In genomic region chr9:130262061-130262745, GRCh38 we compare ENCODE assay signal across 10 cellular contexts.
"Had no signal": no experiment of that assay in that cellular context is flagged by ENCODE, and none has a peak within 500 bp of the region (broad histone marks: within the 10 kb centered on the region; RNA-seq: fewer than 3 reads in every experiment).

No MANE protein-coding gene starts in this region.

- H3K36me3 ChIP-seq: breast epithelium, heart left ventricle, thyroid gland had no signal

- H3K27me3 ChIP-seq: thyroid gland had no signal

- H3K4me1 Mint-ChIP-seq: memory B cell had no signal

- H3K36me3 Mint-ChIP-seq: activated naive CD8-positive, alpha-beta T cell had no signal

- H3K4me3 Mint-ChIP-seq: activated naive CD8-positive, alpha-beta T cell; memory B cell; nephron progenitor cell had no signal

- H3K27ac ChIP-seq: breast epithelium, thyroid gland had no signal

- H3K4me3 ChIP-seq: breast epithelium, heart left ventricle, thyroid gland had no signal

- H3K9me3 ChIP-seq: breast epithelium, heart left ventricle, thyroid gland had no signal

- H3K27ac Mint-ChIP-seq: activated naive CD8-positive, alpha-beta T cell; memory B cell had no signal

- DNase-seq: activated CD4-positive, alpha-beta T cell treated with anti-CD3 and anti-CD28 coated beads, Interleukin-2, amount 50 U/mL, for 1 hour; activated effector memory CD4-positive, alpha-beta T cell treated with anti-CD3 and anti-CD28 coated beads, Interleukin-2, amount 50 U/mL, for 16 hours; foreskin melanocyte; nephron progenitor cell; T-helper 2 cell; thyroid gland had no signal

- H3K9me3 Mint-ChIP-seq: nephron progenitor cell had no signal

- ATAC-seq: heart left ventricle had no signal
